In genomic region chr12:99281277-99281676, GRCh38 we compare ENCODE assay signal across 20 cellular contexts.
DNase-seq lines count a peak whose midpoint lies in the region; ATAC-seq and TF ChIP-seq lines count a peak whose summit lies in the region.
"Had no signal": no experiment of that assay in that cellular context is flagged by ENCODE, and none has a peak within 500 bp of the region (broad histone marks: within the 10 kb centered on the region; RNA-seq: fewer than 3 reads in every experiment).

No MANE protein-coding gene starts in this region.

- no peak for TF ChIP-seq CTCF in left lung (IDR thresholded peaks at IDR 0.05)

- H3K27ac ChIP-seq in left lung, result no peak overlapping the region
- H3K27ac ChIP-seq: adrenal gland, RWPE1, thyroid gland, WERI-Rb-1 had no signal

- peak; percentile 15 to 63 for DNase-seq in NCI-H446 (lab: John Stamatoyannopoulos, UW)
- no peak for DNase-seq in left lung
- DNase-seq in mesenteric fat pad (ENCODE audit: low spot score), result no peak
- DNase-seq in stimulated activated CD4-positive, alpha-beta T cell treated with anti-CD3 and anti-CD28 coated beads, Interleukin-1b, Interleukin-23, amount 100 ng/mL, for 48 hours, result no peak
- no peak for DNase-seq in GOT3 (lab: John Stamatoyannopoulos, UW)
- no peak for DNase-seq in AG20443 (ENCODE audit: low spot score)
- DNase-seq: activated CD8-positive, alpha-beta T cell treated with anti-CD3 and anti-CD28 coated beads, Interleukin-2, amount 10 ng/mL, durations not matched to agents 7 days and 5 days; adrenal gland; Calu3; foreskin fibroblast; KBM-7; NCI-H1105; NCI-H2171 treated with DMSO at 0.1 percent for 48 hours; posterior cingulate gyrus; thyroid gland; WERI-Rb-1 had no signal

- H3K9me3 ChIP-seq in left lung, result peaks cover 0 to 10% of the 10 kb centered on the region in 2 donors
- H3K9me3 ChIP-seq: adrenal gland, thyroid gland had no signal

- ATAC-seq in GM19035 (IDR thresholded peaks at IDR 0.05; ENCODE audit: unreplicated experiment) (peak; percentile 59), HG02870 (IDR thresholded peaks at IDR 0.05; ENCODE audit: unreplicated experiment) (peak; percentile 65), left lung (peak; percentile 34)
- ATAC-seq: activated CD8-positive, alpha-beta T cell treated with anti-CD3 and anti-CD28 coated beads, Interleukin-2, amount 10 ng/mL, durations not matched to agents 7 days and 5 days had no signal

- no peaks in the 10 kb centered on the region for H3K27me3 ChIP-seq in left lung
- H3K27me3 ChIP-seq: adrenal gland, thyroid gland had no signal

- H3K4me3 ChIP-seq in left lung, result no peak overlapping the region
- H3K4me3 ChIP-seq: adrenal gland, smooth muscle cell, thyroid gland had no signal

- no peaks in the 10 kb centered on the region for H3K4me1 ChIP-seq in left lung
- H3K4me1 ChIP-seq: adrenal gland had no signal

- H3K36me3 ChIP-seq in left lung, result no peaks in the 10 kb centered on the region
- H3K36me3 ChIP-seq: adrenal gland, thyroid gland, WERI-Rb-1 had no signal

- intact Hi-C loops in left lung (cut with DNase I), result no loop called here

Comparison
In these comparisons a context has a peak if more than half of its experiments do, and no peak if none do; other contexts are left out.
1. DNase-seq: peak in NCI-H446 (2 of 2); none in left lung (0 of 2), mesenteric fat pad (single experiment), stimulated activated CD4-positive, alpha-beta T cell treated with anti-CD3 and anti-CD28 coated beads, Interleukin-1b, Interleukin-23, amount 100 ng/mL, for 48 hours (single experiment), GOT3 (single experiment) and AG20443 (single experiment).
2. Peak in every context shown above with its lines, with median percentiles within 50 percentile points of each other: ATAC-seq.